Comparison of ENCODE assay signal across 11 cellular contexts in the genomic region with DNA sequence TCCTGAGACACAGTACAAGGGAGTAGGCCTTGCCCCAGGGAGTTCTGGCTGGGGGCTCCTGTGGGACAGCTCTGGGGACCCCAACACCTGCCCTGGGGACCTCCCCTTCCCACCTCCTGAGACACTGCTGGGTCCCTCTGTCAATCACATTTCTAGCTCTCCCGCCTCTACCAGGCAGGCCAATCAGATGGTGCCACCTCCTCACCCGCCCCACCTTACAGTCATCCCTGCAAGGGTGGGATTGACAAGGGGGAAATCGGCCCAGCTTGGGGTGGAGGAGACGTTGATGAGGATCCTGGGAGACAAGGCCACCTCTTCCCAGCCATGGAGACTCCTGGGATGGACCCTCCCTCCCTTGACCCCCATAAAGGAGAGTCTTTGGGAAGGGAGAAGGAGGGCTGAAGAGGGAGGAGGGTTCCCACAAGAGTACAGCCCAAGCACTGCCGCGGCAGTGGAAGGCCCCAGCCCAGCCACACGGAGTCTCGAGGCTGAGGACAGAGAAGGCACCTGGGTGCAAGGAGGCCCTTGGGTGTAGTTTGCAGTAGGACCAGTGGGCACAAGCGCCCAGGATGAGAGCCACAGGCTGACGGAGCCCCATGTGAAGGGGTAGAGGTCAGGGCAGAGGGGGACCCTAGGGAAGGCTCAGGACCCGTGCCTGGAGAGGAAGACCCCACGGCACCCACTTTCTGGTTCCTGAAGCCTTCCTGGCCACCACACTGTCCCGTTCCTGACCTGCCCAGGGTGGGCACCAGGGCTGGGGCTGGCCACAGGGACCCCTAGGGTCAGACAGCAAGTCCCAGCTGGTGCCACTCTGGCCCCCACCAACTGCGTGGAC.
A peak's percentile ranks its signal among the peaks of the same experiment; 100 is the strongest.
DNase-seq lines count a peak whose midpoint lies in the region; ATAC-seq, FAIRE-seq and TF ChIP-seq lines count a peak whose summit lies in the region.
"Had no signal": no experiment of that assay in that cellular context is flagged by ENCODE, and none has a peak within 500 bp of the region (broad histone marks: within the 10 kb centered on the region; RNA-seq: fewer than 3 reads in every experiment).

No MANE protein-coding gene starts in this region.

- TF ChIP-seq CTCF in Caco-2 (IDR thresholded peaks at IDR 0.05; ENCODE audit: insufficient read depth in 1 of 2, low read depth in 1 of 2, low read length in 1 of 2, severe bottlenecking in 1 of 2, unreplicated experiment in 1 of 2), result no peak
- no peak for TF ChIP-seq CTCF in kidney (IDR thresholded peaks at IDR 0.05; ENCODE audit: borderline replicate concordance, extremely low read depth, insufficient read depth)

- peak overlapping the region in 1 of 2 donors; percentile 35 for H3K9ac ChIP-seq in kidney (ENCODE audit: low read length in 2 of 2)

- H3K9me3 Mint-ChIP-seq in Caco-2 (ENCODE audit: unreplicated experiment), result no peaks in the 10 kb centered on the region
- H3K9me3 Mint-ChIP-seq in activated CD4-positive, alpha-beta memory T cell treated with anti-CD3 and anti-CD28 coated beads for 36 hours, result no peaks in the 10 kb centered on the region

- no peak for DNase-seq in Caco-2
- DNase-seq in activated CD4-positive, alpha-beta memory T cell treated with anti-CD3 and anti-CD28 coated beads for 36 hours, result peak; percentile 6
- peak; percentile 80 for DNase-seq in kidney
- peak; percentile 63 for DNase-seq in sciatic nerve (ENCODE audit: low spot score)
- DNase-seq in COLO829 (ENCODE audit: low spot score), result no peak
- DNase-seq: effector memory CD8-positive, alpha-beta T cell; NCI-H187 treated with DMSO at 0.1 percent for 48 hours; WERI-Rb-1 had no signal

- H3K27me3 Mint-ChIP-seq in Caco-2 (ENCODE audit: insufficient read depth, unreplicated experiment), result no peaks in the 10 kb centered on the region
- H3K27me3 Mint-ChIP-seq in activated CD4-positive, alpha-beta memory T cell treated with anti-CD3 and anti-CD28 coated beads for 36 hours, result peaks cover 12% of the 10 kb centered on the region

- intact Hi-C loops in Caco-2 (cut with micrococcal nuclease; ENCODE audit: unreplicated experiment) (no loop called here), kidney (cut with DNase I) (no loop called here), sciatic nerve (cut with DNase I) (no loop called here)
- intact Hi-C loops in activated CD4-positive, alpha-beta memory T cell treated with anti-CD3 and anti-CD28 coated beads for 36 hours (cut with micrococcal nuclease), result no loop called here

- CTCF ChIA-PET in Caco-2 (lab: Charles Lee), result no interaction called here
- CTCF ChIA-PET in activated CD4-positive, alpha-beta memory T cell treated with anti-CD3 and anti-CD28 coated beads for 36 hours (lab: Charles Lee), result no interaction called here

- POLR2A ChIA-PET in Caco-2 (lab: Charles Lee), result no interaction called here
- POLR2A ChIA-PET in activated CD4-positive, alpha-beta memory T cell treated with anti-CD3 and anti-CD28 coated beads for 36 hours (lab: Charles Lee), result no interaction called here

- no peaks in the 10 kb centered on the region for H3K4me1 Mint-ChIP-seq in Caco-2 (ENCODE audit: low read depth, unreplicated experiment)
- no peaks in the 10 kb centered on the region for H3K4me1 Mint-ChIP-seq in activated CD4-positive, alpha-beta memory T cell treated with anti-CD3 and anti-CD28 coated beads for 36 hours (ENCODE audit: low read depth)

- peak overlapping the region; percentile 73 to 85 for H3K27ac ChIP-seq in kidney (ENCODE audit: low read depth in 2 of 2, low read length in 2 of 2)
- H3K27ac ChIP-seq: WERI-Rb-1 had no signal

- peak overlapping the region; percentile 29 for H3K4me3 Mint-ChIP-seq in Caco-2 (ENCODE audit: unreplicated experiment)
- no peak overlapping the region for H3K4me3 Mint-ChIP-seq in activated CD4-positive, alpha-beta memory T cell treated with anti-CD3 and anti-CD28 coated beads for 36 hours
- H3K4me3 Mint-ChIP-seq: effector memory CD8-positive, alpha-beta T cell had no signal

- H3K36me3 ChIP-seq in Caco-2 (ENCODE audit: control insufficient read depth, insufficient read depth, low read length), result no peaks in the 10 kb centered on the region; the same call in 1 of the 2 replicates
- no peaks in the 10 kb centered on the region for H3K36me3 ChIP-seq in kidney (ENCODE audit: control insufficient read depth in 1 of 2, insufficient read depth in 2 of 2, low read length in 2 of 2)
- H3K36me3 ChIP-seq: WERI-Rb-1 had no signal

- H3K4me3 ChIP-seq in Caco-2 (ENCODE audit: low read depth, low read length) (no peak overlapping the region), kidney (ENCODE audit: low read length in 2 of 2) (no peak overlapping the region)

- H3K4me1 ChIP-seq in Caco-2 (peaks cover 50% of the 10 kb centered on the region), kidney (ENCODE audit: control insufficient read depth in 1 of 2, insufficient read depth in 1 of 2, low read depth in 1 of 2, low read length in 2 of 2) (peaks cover 9 to 15% of the 10 kb centered on the region in 2 donors)

- no TSS peak for BruUV-seq in Caco-2 (replicated peaks; lab: Mats Ljungman, UMichigan)

- H3K36me3 Mint-ChIP-seq in Caco-2 (ENCODE audit: insufficient read depth, unreplicated experiment), result peaks cover 88% of the 10 kb centered on the region
- H3K36me3 Mint-ChIP-seq in activated CD4-positive, alpha-beta memory T cell treated with anti-CD3 and anti-CD28 coated beads for 36 hours, result no peaks in the 10 kb centered on the region

- no peak for FAIRE-seq in kidney (lab: Jason Lieb, UNC)

- no peaks in the 10 kb centered on the region for H3K27me3 ChIP-seq in Caco-2 (replicated peaks; ENCODE audit: control insufficient read depth, insufficient read depth, low read length)

- peak overlapping the region; percentile 61 for H3K27ac Mint-ChIP-seq in Caco-2 (ENCODE audit: unreplicated experiment)
- H3K27ac Mint-ChIP-seq in activated CD4-positive, alpha-beta memory T cell treated with anti-CD3 and anti-CD28 coated beads for 36 hours, result no peak overlapping the region
- H3K27ac Mint-ChIP-seq: effector memory CD8-positive, alpha-beta T cell had no signal

- no peak for ATAC-seq in sciatic nerve
- ATAC-seq in GM19463 (IDR thresholded peaks at IDR 0.05; ENCODE audit: unreplicated experiment), result no peak
- ATAC-seq in GM18498 (IDR thresholded peaks at IDR 0.05; ENCODE audit: unreplicated experiment), result no peak
- no peak for ATAC-seq in GM19397 (IDR thresholded peaks at IDR 0.05; ENCODE audit: unreplicated experiment)
- ATAC-seq: effector memory CD8-positive, alpha-beta T cell had no signal

- no peaks in the 10 kb centered on the region for H3K9me3 ChIP-seq in Caco-2
- no peaks in the 10 kb centered on the region for H3K9me3 ChIP-seq in kidney (ENCODE audit: control insufficient read depth in 1 of 2, low read length in 2 of 2)

Comparison
In these comparisons a context has a peak if more than half of its experiments do, and no peak if none do; other contexts are left out.
1. DNase-seq: peak in activated CD4-positive, alpha-beta memory T cell treated with anti-CD3 and anti-CD28 coated beads for 36 hours (single experiment), kidney (single experiment) and sciatic nerve (single experiment); none in Caco-2 (0 of 2) and COLO829 (single experiment).